Comparison of ENCODE assay signal across 10 cellular contexts in the genomic region with DNA sequence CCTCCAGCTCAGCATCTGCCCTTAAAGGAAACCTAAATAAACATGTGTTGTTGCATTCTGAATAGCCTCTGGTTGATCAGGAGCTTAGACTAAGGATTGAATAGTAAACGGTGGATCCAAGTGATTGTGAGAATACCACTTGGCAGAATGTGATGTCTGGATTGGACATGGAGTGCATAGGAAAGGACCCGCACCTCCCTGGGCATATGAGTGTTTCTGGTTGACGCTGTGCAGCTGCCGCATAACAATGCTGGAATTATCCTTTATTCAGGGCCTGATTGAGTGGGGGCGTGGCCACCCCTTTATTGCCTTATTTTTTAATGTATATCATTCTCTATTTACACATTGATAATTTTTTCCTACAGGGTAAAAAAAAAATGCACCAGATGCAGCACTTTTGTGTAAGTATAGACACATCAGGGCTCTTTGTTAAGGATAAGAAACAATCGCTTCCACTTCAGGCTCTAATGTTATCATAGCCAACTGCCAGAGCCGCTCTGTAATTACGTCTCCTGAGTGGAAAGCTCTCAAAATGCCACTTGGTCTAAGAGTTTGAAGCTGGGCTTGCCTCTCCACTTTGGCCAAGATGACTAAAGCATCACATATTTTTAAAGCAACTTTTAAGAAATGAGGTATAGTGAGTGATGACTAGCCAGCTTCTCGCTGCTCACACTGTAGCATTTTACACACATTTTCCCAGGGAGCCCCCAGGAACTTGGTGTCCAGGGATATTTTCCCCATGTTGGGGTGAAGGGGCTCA. TPM values are rescaled to one million over a fixed set of nuclear protein-coding genes. Genes with fewer than 3 reads are reported as not detected.
DNase-seq lines count a peak whose midpoint lies in the region; ATAC-seq and TF ChIP-seq lines count a peak whose summit lies in the region.
"Had no signal": no experiment of that assay in that cellular context is flagged by ENCODE, and none has a peak within 500 bp of the region (broad histone marks: within the 10 kb centered on the region; RNA-seq: fewer than 3 reads in every experiment).

No MANE protein-coding gene starts in this region.

- intact Hi-C loops in left colon (cut with DNase I, micrococcal nuclease), result no loop called here

- CTCF ChIA-PET in SK-N-SH (lab: Yijun Ruan, JAX), result interaction anchor here (1.1 to 2.0 kb wide), 3 partner anchors 8 to 156 kb away, joined by 3 to 6 read pairs (median 3); no protein-coding TSS in a partner anchor

- H3K36me3 ChIP-seq in SK-N-SH (replicated peaks in 1 of 2; ENCODE audit: control insufficient read depth in 1 of 2, insufficient read depth in 2 of 2, low read length in 1 of 2), result no peaks in the 10 kb centered on the region

- TF ChIP-seq CTCF in SK-N-SH (IDR thresholded peaks at IDR 0.05), result no peak

- ATAC-seq in left colon, result peak; percentile 40

- H3K79me2 ChIP-seq in SK-N-SH (ENCODE audit: insufficient read depth), result no peaks in the 10 kb centered on the region

- no peaks in the 10 kb centered on the region for H4K20me1 ChIP-seq in SK-N-SH (ENCODE audit: insufficient read depth)

- no peak for TF ChIP-seq RAD21 in SK-N-SH (IDR thresholded peaks at IDR 0.05; ENCODE audit: low read length)

- H3K4me1 ChIP-seq in SK-N-SH (ENCODE audit: control insufficient read depth in 1 of 2, insufficient read depth in 2 of 2, low read depth in 1 of 2, low read length in 1 of 2), result peaks cover 0 to 12% of the 10 kb centered on the region in 2 experiments; a peak in 1 of 4 replicates

- H3F3A ChIP-seq in SK-N-SH (replicated peaks; ENCODE audit: insufficient read depth), result no peaks in the 10 kb centered on the region

- H3K27me3 ChIP-seq in SK-N-SH (ENCODE audit: insufficient read depth), result peaks cover 7% of the 10 kb centered on the region

- 65% methylated on average over 9 of the region's 9 CpGs for WGBS in SK-N-SH (ENCODE audit: low lambda C conversion rate)

- peak overlapping the region in 1 of 2 experiments; percentile 7; a peak in 1 of 4 replicates for H3K27ac ChIP-seq in SK-N-SH (ENCODE audit: low read depth in 2 of 2, low read length in 1 of 2)

- peak; percentile 97 for DNase-seq in DMS153 treated with DMSO at 0.1 percent for 48 hours (lab: John Stamatoyannopoulos, UW; ENCODE audit: unreplicated experiment)
- DNase-seq in NCI-H1105 treated with DMSO at 0.1 percent for 48 hours (lab: John Stamatoyannopoulos, UW), result peak; percentile 100
- peak; percentile 52 for DNase-seq in SK-N-SH
- DNase-seq in left colon, result no peak
- DNase-seq in NCI-H1694 treated with DMSO at 0.1 percent for 48 hours (lab: John Stamatoyannopoulos, UW), result no peak
- DNase-seq in putamen (ENCODE audit: low spot score), result no peak
- DNase-seq in RPMI8226, result no peak
- no peak for DNase-seq in middle frontal gyrus (ENCODE audit: extremely low spot score, low spot score)
- DNase-seq: KG1 had no signal

- no peak overlapping the region for H3K4me3 ChIP-seq in SK-N-SH (ENCODE audit: low read depth in 2 of 2, low read length in 1 of 2)

- no peak overlapping the region for H2AFZ ChIP-seq in SK-N-SH (ENCODE audit: low read depth)

- no peak overlapping the region for H3K9ac ChIP-seq in SK-N-SH

- POLR2A ChIA-PET in SK-N-SH (lab: Yijun Ruan, JAX), result no interaction called here

- TF ChIP-seq EP300 in SK-N-SH (IDR thresholded peaks at IDR 0.05; ENCODE audit: borderline replicate concordance in 1 of 2, low read depth in 1 of 2, low read length in 1 of 2), result no peak

- H3K9me2 ChIP-seq in SK-N-SH, result no peaks in the 10 kb centered on the region

- no peaks in the 10 kb centered on the region for H3K9me3 ChIP-seq in SK-N-SH

- H3K4me2 ChIP-seq in SK-N-SH, result no peak overlapping the region

TF ChIP-seq in SK-N-SH, 30 proteins besides CTCF, POLR2A, EP300 and RAD21:
- no peak for TF ChIP-seq SIN3A (IDR thresholded peaks at IDR 0.05; ENCODE audit: borderline replicate concordance, low read depth, low read length)
- TF ChIP-seq, protein P1, sequence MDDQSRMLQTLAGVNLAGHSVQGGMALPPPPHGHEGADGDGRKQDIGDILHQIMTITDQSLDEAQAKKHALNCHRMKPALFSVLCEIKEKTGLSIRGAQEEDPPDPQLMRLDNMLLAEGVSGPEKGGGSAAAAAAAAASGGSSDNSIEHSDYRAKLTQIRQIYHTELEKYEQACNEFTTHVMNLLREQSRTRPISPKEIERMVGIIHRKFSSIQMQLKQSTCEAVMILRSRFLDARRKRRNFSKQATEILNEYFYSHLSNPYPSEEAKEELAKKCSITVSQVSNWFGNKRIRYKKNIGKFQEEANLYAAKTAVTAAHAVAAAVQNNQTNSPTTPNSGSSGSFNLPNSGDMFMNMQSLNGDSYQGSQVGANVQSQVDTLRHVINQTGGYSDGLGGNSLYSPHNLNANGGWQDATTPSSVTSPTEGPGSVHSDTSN (IDR thresholded peaks at IDR 0.05), result no peak
- no peak for TF ChIP-seq MEF2A (IDR thresholded peaks at IDR 0.05; ENCODE audit: borderline replicate concordance, low read depth)
- TF ChIP-seq FOSL2 (IDR thresholded peaks at IDR 0.05; ENCODE audit: borderline replicate concordance, low read depth), result no peak
- no peak for TF ChIP-seq GATA2 (CRISPR knock-in tag; IDR thresholded peaks at IDR 0.05)
- TF ChIP-seq, protein P2, sequence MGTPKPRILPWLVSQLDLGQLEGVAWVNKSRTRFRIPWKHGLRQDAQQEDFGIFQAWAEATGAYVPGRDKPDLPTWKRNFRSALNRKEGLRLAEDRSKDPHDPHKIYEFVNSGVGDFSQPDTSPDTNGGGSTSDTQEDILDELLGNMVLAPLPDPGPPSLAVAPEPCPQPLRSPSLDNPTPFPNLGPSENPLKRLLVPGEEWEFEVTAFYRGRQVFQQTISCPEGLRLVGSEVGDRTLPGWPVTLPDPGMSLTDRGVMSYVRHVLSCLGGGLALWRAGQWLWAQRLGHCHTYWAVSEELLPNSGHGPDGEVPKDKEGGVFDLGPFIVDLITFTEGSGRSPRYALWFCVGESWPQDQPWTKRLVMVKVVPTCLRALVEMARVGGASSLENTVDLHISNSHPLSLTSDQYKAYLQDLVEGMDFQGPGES (IDR thresholded peaks at IDR 0.05; ENCODE audit: low read depth, low read length), result no peak
- no peak for TF ChIP-seq TCF12 (IDR thresholded peaks at IDR 0.05)
- no peak for TF ChIP-seq MXI1 (IDR thresholded peaks at IDR 0.05; ENCODE audit: low read depth, low read length)
- TF ChIP-seq RCOR1 (IDR thresholded peaks at IDR 0.05; ENCODE audit: low read length), result no peak
- TF ChIP-seq FOXJ3 (CRISPR knock-in tag; IDR thresholded peaks at IDR 0.05), result no peak
- no peak for TF ChIP-seq TAF1 (IDR thresholded peaks at IDR 0.05; ENCODE audit: borderline replicate concordance, low read depth, low read length)
- TF ChIP-seq GABPA (IDR thresholded peaks at IDR 0.05; ENCODE audit: low read depth), result no peak
- TF ChIP-seq NFIC (IDR thresholded peaks at IDR 0.05; ENCODE audit: borderline replicate concordance), result no peak

RNA-seq across cellular contexts. Expression of a gene that starts 5.7 kb away (rescaled TPM):
- polyA plus RNA-seq in SK-N-SH (2012; rRNA removed), result not detected in 2 replicates
- polyA plus RNA-seq in SK-N-SH (2012; cell fraction: cytosol; rRNA removed), result 0.01 TPM in 2 replicates
- polyA plus RNA-seq in SK-N-SH (2012; cell fraction: nucleus; rRNA removed), result not detected in 2 replicates
- 1 to 10 TPM; 3.6 to 4.3 TPM for total RNA-seq in left colon
- total RNA-seq: osteocyte had no signal

Comparison
In these comparisons a context has a peak if more than half of its experiments do, and no peak if none do; other contexts are left out.
1. DNase-seq: peak in DMS153 treated with DMSO at 0.1 percent for 48 hours (single experiment), NCI-H1105 treated with DMSO at 0.1 percent for 48 hours (single experiment) and SK-N-SH (single experiment); none in left colon (0 of 2), NCI-H1694 treated with DMSO at 0.1 percent for 48 hours (single experiment), putamen (single experiment), RPMI8226 (single experiment) and middle frontal gyrus (single experiment).